In genomic region chr10:101968286-101968685, GRCh38 we compare ENCODE assay signal across 25 cellular contexts.
DNase-seq lines count a peak whose midpoint lies in the region; ATAC-seq and TF ChIP-seq lines count a peak whose summit lies in the region.
"Had no signal": no experiment of that assay in that cellular context is flagged by ENCODE, and none has a peak within 500 bp of the region (broad histone marks: within the 10 kb centered on the region; RNA-seq: fewer than 3 reads in every experiment).

No MANE protein-coding gene starts in this region.

- no peaks in the 10 kb centered on the region for H3K9me3 ChIP-seq in CD4-positive, alpha-beta T cell (ENCODE audit: control insufficient read depth, low read length)
- no peaks in the 10 kb centered on the region for H3K9me3 ChIP-seq in Karpas-422 (ENCODE audit: low read length)
- no peaks in the 10 kb centered on the region for H3K9me3 ChIP-seq in tibial artery
- H3K9me3 ChIP-seq: breast epithelium, MG63, prostate gland, thoracic aorta had no signal

- no peaks in the 10 kb centered on the region for H3K9me2 ChIP-seq in Karpas-422 (replicated peaks; ENCODE audit: insufficient read depth, low read length)

- no peaks in the 10 kb centered on the region for H3K27me3 ChIP-seq in CD4-positive, alpha-beta T cell (ENCODE audit: control insufficient read depth, insufficient read depth, low read length)
- H3K27me3 ChIP-seq in Karpas-422 (ENCODE audit: low read length) (no peaks in the 10 kb centered on the region), tibial artery (no peaks in the 10 kb centered on the region)
- H3K27me3 ChIP-seq: breast epithelium, MG63 had no signal

- no peak overlapping the region for H2AFZ ChIP-seq in Karpas-422 (ENCODE audit: low read length)

- H3K36me3 Mint-ChIP-seq in T-helper 1 cell treated with Interleukin-12 subunit alpha and Interleukin-12 subunit beta and Interleukin-4 antibody, amounts not matched to agents 30 μg/mL and 1 μg/mL, for 36 hours (ENCODE audit: low read depth) = peaks cover 34% of the 10 kb centered on the region
- peaks cover 78% of the 10 kb centered on the region for H3K36me3 Mint-ChIP-seq in CD4-positive, alpha-beta T cell (ENCODE audit: low read depth)
- H3K36me3 Mint-ChIP-seq in memory B cell = peaks cover 17% of the 10 kb centered on the region
- H3K36me3 Mint-ChIP-seq in glutamatergic neuron (ENCODE audit: unreplicated experiment) = no peaks in the 10 kb centered on the region

- CTCF ChIA-PET in CD4-positive, alpha-beta T cell (lab: Charles Lee) = no interaction called here

- H3K4me2 ChIP-seq in Karpas-422 (ENCODE audit: low read depth, low read length, poor library complexity, severe bottlenecking) = peak overlapping the region; percentile 59

- no peaks in the 10 kb centered on the region for H3K79me2 ChIP-seq in Karpas-422 (ENCODE audit: low read length)

- peak overlapping the region; percentile 6; the same call in 1 of the 2 replicates for H3K9ac ChIP-seq in Karpas-422 (ENCODE audit: low read length)

- H3K9me3 Mint-ChIP-seq in T-helper 1 cell treated with Interleukin-12 subunit alpha and Interleukin-12 subunit beta and Interleukin-4 antibody, amounts not matched to agents 30 μg/mL and 1 μg/mL, for 36 hours = no peaks in the 10 kb centered on the region
- H3K9me3 Mint-ChIP-seq in CD4-positive, alpha-beta T cell = no peaks in the 10 kb centered on the region
- no peaks in the 10 kb centered on the region for H3K9me3 Mint-ChIP-seq in memory B cell
- H3K9me3 Mint-ChIP-seq in glutamatergic neuron (ENCODE audit: unreplicated experiment) = no peaks in the 10 kb centered on the region
- H3K9me3 Mint-ChIP-seq: immature natural killer cell; T-helper 2 cell treated with Interferon-gamma antibody and Interleukin-4, amounts not matched to agents 5 μg/mL and 100 μg/mL, for 36 hours had no signal

- peak overlapping the region; percentile 46 for H3K4me3 ChIP-seq in Karpas-422 (ENCODE audit: low read length)
- no peak overlapping the region for H3K4me3 ChIP-seq in tibial artery
- H3K4me3 ChIP-seq: breast epithelium, MG63, prostate gland, SK-N-MC, thoracic aorta had no signal

- POLR2A ChIA-PET in CD4-positive, alpha-beta T cell (lab: Charles Lee) = no interaction called here

- no peak overlapping the region for H3K27ac ChIP-seq in CD4-positive, alpha-beta T cell (ENCODE audit: low read depth, low read length)
- H3K27ac ChIP-seq in Karpas-422 (ENCODE audit: low read length) = peak overlapping the region; percentile 94
- no peak overlapping the region for H3K27ac ChIP-seq in tibial artery
- H3K27ac ChIP-seq: 22Rv1, breast epithelium, prostate gland, SK-N-MC, thoracic aorta, VCaP had no signal

- TF ChIP-seq CTCF in CD4-positive, alpha-beta T cell (IDR thresholded peaks at IDR 0.05) = no peak
- TF ChIP-seq CTCF in glutamatergic neuron (IDR thresholded peaks at IDR 0.05; ENCODE audit: partially characterized antibody, unreplicated experiment) = no peak
- TF ChIP-seq CTCF in tibial artery (IDR thresholded peaks at IDR 0.05) = no peak

- DNase-seq in T-helper 1 cell = no peak
- no peak for DNase-seq in CD4-positive, alpha-beta T cell
- DNase-seq in Karpas-422 = peak; percentile 47
- DNase-seq in memory B cell (ENCODE audit: low spot score in 2 of 2) = no peak
- no peak for DNase-seq in glutamatergic neuron
- DNase-seq in tibial artery = no peak
- DNase-seq: activated CD4-positive, alpha-beta T cell treated with anti-CD3 and anti-CD28 coated beads, Interleukin-2, amount 50 U/mL, for 4 hours; activated CD8-positive, alpha-beta memory T cell treated with anti-CD3 and anti-CD28 coated beads, Interleukin-2, amount 50 U/mL, for 4 hours; COR-L47; DMS79; head of caudate nucleus; immature natural killer cell; MG63; NCI-H1436 treated with DMSO at 0.1 percent for 48 hours; NCI-H510A; stimulated activated CD4-positive, alpha-beta T cell treated with anti-CD3 and anti-CD28 coated beads, Interleukin-1b, Interleukin-23, amount 100 ng/mL, for 48 hours had no signal

- peaks cover 21% of the 10 kb centered on the region for H3K4me1 Mint-ChIP-seq in T-helper 1 cell treated with Interleukin-12 subunit alpha and Interleukin-12 subunit beta and Interleukin-4 antibody, amounts not matched to agents 30 μg/mL and 1 μg/mL, for 36 hours (ENCODE audit: low read depth)
- peaks cover 17% of the 10 kb centered on the region for H3K4me1 Mint-ChIP-seq in CD4-positive, alpha-beta T cell (ENCODE audit: low read depth)
- H3K4me1 Mint-ChIP-seq in memory B cell (peaks cover 53% of the 10 kb centered on the region), glutamatergic neuron (ENCODE audit: low read depth, unreplicated experiment) (peaks cover 8% of the 10 kb centered on the region)

- intact Hi-C loops in CD4-positive, alpha-beta T cell (cut with DNase I, micrococcal nuclease) = loop anchor here in 1 of 2 experiments (10.0 kb wide), 1 partner anchor 627 kb away; no protein-coding TSS in a partner anchor
- intact Hi-C loops in tibial artery (cut with DNase I; ENCODE audit: low total_unique reads) = no loop called here

- H3K4me3 Mint-ChIP-seq in T-helper 1 cell treated with Interleukin-12 subunit alpha and Interleukin-12 subunit beta and Interleukin-4 antibody, amounts not matched to agents 30 μg/mL and 1 μg/mL, for 36 hours = no peak overlapping the region
- H3K4me3 Mint-ChIP-seq in CD4-positive, alpha-beta T cell = no peak overlapping the region
- peak overlapping the region; percentile 13 for H3K4me3 Mint-ChIP-seq in memory B cell
- H3K4me3 Mint-ChIP-seq in glutamatergic neuron (ENCODE audit: unreplicated experiment) = no peak overlapping the region
- H3K4me3 Mint-ChIP-seq: immature natural killer cell had no signal

- no peaks in the 10 kb centered on the region for H3K27me3 Mint-ChIP-seq in T-helper 1 cell treated with Interleukin-12 subunit alpha and Interleukin-12 subunit beta and Interleukin-4 antibody, amounts not matched to agents 30 μg/mL and 1 μg/mL, for 36 hours (ENCODE audit: low read depth)
- no peaks in the 10 kb centered on the region for H3K27me3 Mint-ChIP-seq in CD4-positive, alpha-beta T cell
- H3K27me3 Mint-ChIP-seq in memory B cell = no peaks in the 10 kb centered on the region
- H3K27me3 Mint-ChIP-seq in glutamatergic neuron (ENCODE audit: unreplicated experiment) = no peaks in the 10 kb centered on the region

- H3K36me3 ChIP-seq in Karpas-422 (ENCODE audit: insufficient read depth, low read length) = no peaks in the 10 kb centered on the region
- peaks cover 14 to 61% (median 39%) of the 10 kb centered on the region in 3 donors for H3K36me3 ChIP-seq in tibial artery
- H3K36me3 ChIP-seq: prostate gland had no signal

- H4K20me1 ChIP-seq in Karpas-422 (ENCODE audit: insufficient read depth, low read depth, low read length) = no peaks in the 10 kb centered on the region

- peak overlapping the region; percentile 31 for H3K27ac Mint-ChIP-seq in T-helper 1 cell treated with Interleukin-12 subunit alpha and Interleukin-12 subunit beta and Interleukin-4 antibody, amounts not matched to agents 30 μg/mL and 1 μg/mL, for 36 hours
- peak overlapping the region; percentile 25 for H3K27ac Mint-ChIP-seq in CD4-positive, alpha-beta T cell
- peak overlapping the region; percentile 95 for H3K27ac Mint-ChIP-seq in memory B cell
- H3K27ac Mint-ChIP-seq in glutamatergic neuron (ENCODE audit: unreplicated experiment) = no peak overlapping the region
- H3K27ac Mint-ChIP-seq: immature natural killer cell had no signal

- peaks cover 81% of the 10 kb centered on the region for H3K4me1 ChIP-seq in Karpas-422 (ENCODE audit: low read length)
- no peaks in the 10 kb centered on the region for H3K4me1 ChIP-seq in tibial artery
- H3K4me1 ChIP-seq: breast epithelium, prostate gland had no signal

- ATAC-seq in CD4-positive, alpha-beta T cell (ENCODE audit: poor library complexity) = no peak
- ATAC-seq in memory B cell (ENCODE audit: low read depth) = no peak
- no peak for ATAC-seq in HG02763 (IDR thresholded peaks at IDR 0.05; ENCODE audit: unreplicated experiment)
